Comparison of ENCODE assay signal across 1 cellular context in genomic region chr2:235762832-235763598, GRCh38.
TF ChIP-seq lines count a peak whose summit lies in the region.

No MANE protein-coding gene starts in this region.

TF ChIP-seq in HepG2, 621 proteins besides CTCF, POLR2A, EP300 and RAD21 (continued from another document):
- no peak for TF ChIP-seq ZNF318 (CRISPR knock-in tag; IDR thresholded peaks at IDR 0.05)
- TF ChIP-seq DNMT3B (CRISPR knock-in tag; conservative IDR thresholded peaks at IDR 0.05): no peak
- 0 out of 2 replicates have a peak, but pooled peaks have one; percentile 10 for TF ChIP-seq REPIN1 (CRISPR knock-in tag; IDR thresholded peaks at IDR 0.05; ENCODE audit: borderline replicate concordance, low read depth)
- TF ChIP-seq SOX13 (IDR thresholded peaks at IDR 0.05): no peak
- TF ChIP-seq SOX13 (CRISPR knock-in tag; conservative IDR thresholded peaks at IDR 0.05 in 1 of 2, IDR thresholded peaks at IDR 0.05 in 1 of 2): no peak
- TF ChIP-seq DPF2 (CRISPR knock-in tag; IDR thresholded peaks at IDR 0.05; ENCODE audit: borderline replicate concordance, low read depth): 0 out of 2 replicates have a peak, but pooled peaks have one; percentile 26
- TF ChIP-seq ZNF782 (CRISPR knock-in tag; IDR thresholded peaks at IDR 0.05; ENCODE audit: borderline replicate concordance): no peak
- peak; percentile 97 for TF ChIP-seq ONECUT2 (CRISPR knock-in tag; IDR thresholded peaks at IDR 0.05)
- TF ChIP-seq ZNF512B (CRISPR knock-in tag; IDR thresholded peaks at IDR 0.05; ENCODE audit: borderline replicate concordance): no peak
- no peak for TF ChIP-seq E2F2 (CRISPR knock-in tag; IDR thresholded peaks at IDR 0.05; ENCODE audit: borderline replicate concordance)
- no peak for TF ChIP-seq ZFP62 (CRISPR knock-in tag; IDR thresholded peaks at IDR 0.05)
TF ChIP-seq in HepG2: peak in this region for 17.
